In genomic region chr5:180026320-180026719, GRCh38 we compare ENCODE assay signal across 11 cellular contexts. TPM values are rescaled to one million over a fixed set of nuclear protein-coding genes. Genes with fewer than 3 reads are reported as not detected.
DNase-seq lines count a peak whose midpoint lies in the region; ATAC-seq and TF ChIP-seq lines count a peak whose summit lies in the region.
"Had no signal": no experiment of that assay in that cellular context is flagged by ENCODE, and none has a peak within 500 bp of the region (broad histone marks: within the 10 kb centered on the region; RNA-seq: fewer than 3 reads in every experiment).

No MANE protein-coding gene starts in this region.

- TF ChIP-seq CTCF in GM12865 (IDR thresholded peaks at IDR 0.05; ENCODE audit: insufficient read depth, low read depth, low read length, missing control alignments) (no peak), RWPE2 (IDR thresholded peaks at IDR 0.05; ENCODE audit: poor library complexity, severe bottlenecking) (no peak), fibroblast of pulmonary artery (IDR thresholded peaks at IDR 0.05; ENCODE audit: low read length, missing control alignments) (no peak), neural crest cell (conservative IDR thresholded peaks at IDR 0.05) (no peak)

- intact Hi-C loops in posterior vena cava (cut with DNase I): no loop called here

- H3K9me3 Mint-ChIP-seq in neural crest cell: no peaks in the 10 kb centered on the region
- H3K9me3 Mint-ChIP-seq: activated T-cell treated with anti-CD3 and anti-CD28 coated beads, Interleukin-2, amount 50 U/mL, for 72 hours had no signal

- H3K36me3 Mint-ChIP-seq in neural crest cell (ENCODE audit: low read depth): peaks cover 34% of the 10 kb centered on the region

- H3K4me1 ChIP-seq in RWPE2 (ENCODE audit: insufficient read depth, poor library complexity, severe bottlenecking): no peaks in the 10 kb centered on the region
- H3K4me1 ChIP-seq: SJCRH30 had no signal

- no peaks in the 10 kb centered on the region for H3K36me3 ChIP-seq in RWPE2 (ENCODE audit: low read depth)
- H3K36me3 ChIP-seq: SJCRH30 had no signal

- no peak overlapping the region for H3K27ac ChIP-seq in RWPE2 (ENCODE audit: poor library complexity, severe bottlenecking)
- H3K27ac ChIP-seq: SJCRH30 had no signal

- peaks cover 40% of the 10 kb centered on the region for H3K4me1 Mint-ChIP-seq in neural crest cell

- DNase-seq in GM12865 (ENCODE audit: low read depth) (peak; percentile 8), RWPE2 (ENCODE audit: low spot score) (no peak), fibroblast of pulmonary artery (ENCODE audit: low read depth) (peak; percentile 65), neural crest cell (ENCODE audit: low read depth, low spot score) (no peak), KBM-7 (no peak), posterior vena cava (ENCODE audit: low spot score) (no peak), NCI-H187 (lab: John Stamatoyannopoulos, UW) (no peak)
- no peak for DNase-seq in stimulated activated CD8-positive, alpha-beta memory T cell treated with anti-CD3 and anti-CD28 coated beads, Interleukin-4, amount 100 ng/mL, for 48 hours
- DNase-seq: activated T-cell treated with anti-CD3 and anti-CD28 coated beads, Interleukin-2, amount 50 U/mL, for 72 hours; DMS79 had no signal

- no peaks in the 10 kb centered on the region for H3K27me3 ChIP-seq in RWPE2 (ENCODE audit: insufficient read depth, poor library complexity, severe bottlenecking)
- H3K27me3 ChIP-seq: SJCRH30 had no signal

- in situ Hi-C loops in KBM-7 (cut with MboI; ENCODE audit: low pct_unique_long_range_greater_than_20kb, low sequenced_read_pairs): no loop called here

- no peaks in the 10 kb centered on the region for H3K27me3 Mint-ChIP-seq in neural crest cell (ENCODE audit: low read depth)

- peak; percentile 64; the same call in 2 of the 3 replicates for ATAC-seq in RWPE2 (ENCODE audit: low read depth)

- no peaks in the 10 kb centered on the region for H3K9me3 ChIP-seq in RWPE2 (ENCODE audit: severe bottlenecking)
- H3K9me3 ChIP-seq: SJCRH30 had no signal

- H3K4me3 Mint-ChIP-seq in neural crest cell: peak overlapping the region; percentile 10
- H3K4me3 Mint-ChIP-seq: activated T-cell treated with anti-CD3 and anti-CD28 coated beads, Interleukin-2, amount 50 U/mL, for 72 hours had no signal

- H3K4me3 ChIP-seq in GM12865 (ENCODE audit: low read depth, low read length) (no peak overlapping the region), RWPE2 (ENCODE audit: severe bottlenecking) (no peak overlapping the region), fibroblast of pulmonary artery (replicated peaks; ENCODE audit: low read depth, low read length) (no peak overlapping the region)
- H3K4me3 ChIP-seq: SJCRH30 had no signal

- no peak overlapping the region for H3K27ac Mint-ChIP-seq in neural crest cell (ENCODE audit: unreplicated experiment)
- H3K27ac Mint-ChIP-seq: activated T-cell treated with anti-CD3 and anti-CD28 coated beads, Interleukin-2, amount 50 U/mL, for 72 hours had no signal

RNA-seq across cellular contexts. Expression of gene RNF130, which starts 45.2 kb away (rescaled TPM):
- 113 and 116 TPM in 2 replicates for total RNA-seq in neural crest cell
- 10 to 100 TPM; 66.6 to 80.3 TPM for total RNA-seq in posterior vena cava

Comparison
In these comparisons a context has a peak if more than half of its experiments do, and no peak if none do; other contexts are left out.
1. DNase-seq: peak in GM12865 (single experiment) and fibroblast of pulmonary artery (single experiment); none in RWPE2 (single experiment), neural crest cell (single experiment), KBM-7 (single experiment), posterior vena cava (single experiment), stimulated activated CD8-positive, alpha-beta memory T cell treated with anti-CD3 and anti-CD28 coated beads, Interleukin-4, amount 100 ng/mL, for 48 hours (single experiment) and NCI-H187 (0 of 2).